In the genomic region with DNA sequence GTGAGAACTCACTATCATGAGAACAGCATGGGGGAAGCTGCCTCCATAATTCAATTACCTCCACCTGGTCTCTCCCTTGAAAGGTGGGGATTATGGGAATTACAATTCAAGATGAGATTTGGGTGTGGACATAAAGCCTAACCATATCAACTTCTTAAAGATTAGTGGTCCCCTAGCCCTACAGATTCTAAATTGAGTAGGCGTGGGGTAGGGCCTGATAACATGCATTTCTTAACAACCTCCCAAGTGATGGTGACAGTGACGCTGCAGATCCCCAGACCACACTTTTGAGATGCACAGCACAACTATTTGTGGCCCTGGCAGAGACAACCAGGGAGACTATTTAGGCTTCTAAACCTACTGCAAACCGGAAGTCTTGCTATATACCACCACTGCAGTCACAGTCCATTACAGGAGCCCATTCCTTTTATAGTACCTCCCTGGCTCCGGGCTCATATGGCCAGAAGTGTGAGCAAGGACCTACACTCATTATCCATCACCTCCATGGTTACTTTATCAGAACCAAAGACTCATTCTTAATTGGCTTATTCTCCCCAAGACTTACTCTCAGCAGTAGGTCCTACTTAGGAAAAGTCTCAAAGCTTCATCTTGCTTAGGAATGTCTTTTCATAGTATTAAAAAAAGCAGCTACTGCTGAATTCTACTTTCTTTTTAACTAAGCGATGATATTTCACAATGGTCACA, we compare ENCODE assay signal across 10 cellular contexts. TPM values are rescaled to one million over a fixed set of nuclear protein-coding genes. Genes with fewer than 3 reads are reported as not detected.
DNase-seq lines count a peak whose midpoint lies in the region; ATAC-seq and TF ChIP-seq lines count a peak whose summit lies in the region.
"Had no signal": no experiment of that assay in that cellular context is flagged by ENCODE, and none has a peak within 500 bp of the region (broad histone marks: within the 10 kb centered on the region; RNA-seq: fewer than 3 reads in every experiment).

No MANE protein-coding gene starts in this region.

- no peak for TF ChIP-seq EP300 in upper lobe of left lung (IDR thresholded peaks at IDR 0.05)

- ATAC-seq in upper lobe of left lung (ENCODE audit: low FRiP score in 2 of 2) = no peak
- ATAC-seq in GM19463 (IDR thresholded peaks at IDR 0.05; ENCODE audit: unreplicated experiment) = no peak

- WGBS in upper lobe of left lung, 2 donors = 86% methylated on average over 4 to 5 of the region's 5 CpGs

- H3K36me3 Mint-ChIP-seq in T-helper 2 cell treated with Interferon-gamma antibody and Interleukin-4, amounts not matched to agents 5 μg/mL and 100 μg/mL, for 36 hours (ENCODE audit: low read depth) = peaks cover 3% of the 10 kb centered on the region
- H3K36me3 Mint-ChIP-seq in neural progenitor cell = peaks cover 12% of the 10 kb centered on the region

- no peak for DNase-seq in T-helper 2 cell treated with Interferon-gamma antibody and Interleukin-4, amounts not matched to agents 5 μg/mL and 100 μg/mL, for 36 hours (ENCODE audit: low spot score)
- no peak for DNase-seq in T-helper 2 cell
- DNase-seq in NCI-H2227 treated with DMSO at 0.1 percent for 48 hours (lab: John Stamatoyannopoulos, UW) = peak; percentile 57
- no peak for DNase-seq in adipocyte (ENCODE audit: low read depth)
- DNase-seq in neural progenitor cell (ENCODE audit: low spot score) = peak; percentile 52
- no peak for DNase-seq in pons (ENCODE audit: low spot score)
- no peak for DNase-seq in upper lobe of left lung
- DNase-seq: aorta, NCI-H2107 had no signal

- H4K20me1 ChIP-seq in neural progenitor cell (ENCODE audit: low read depth) = peaks cover 22% of the 10 kb centered on the region

- H3K4me1 ChIP-seq in adipocyte (ENCODE audit: control insufficient read depth, insufficient read depth, low read length) = peaks cover 27% of the 10 kb centered on the region
- peaks cover 40% of the 10 kb centered on the region for H3K4me1 ChIP-seq in neural progenitor cell
- H3K4me1 ChIP-seq in upper lobe of left lung = peaks cover 14 to 37% (median 16%) of the 10 kb centered on the region in 4 donors

- H3K9me3 Mint-ChIP-seq in T-helper 2 cell treated with Interferon-gamma antibody and Interleukin-4, amounts not matched to agents 5 μg/mL and 100 μg/mL, for 36 hours = no peaks in the 10 kb centered on the region
- no peaks in the 10 kb centered on the region for H3K9me3 Mint-ChIP-seq in neural progenitor cell

- TF ChIP-seq CTCF in neural progenitor cell (IDR thresholded peaks at IDR 0.05) = no peak
- TF ChIP-seq CTCF in upper lobe of left lung (IDR thresholded peaks at IDR 0.05) = no peak

- H3K9ac ChIP-seq in adipocyte (ENCODE audit: low read length) = peak overlapping the region; percentile 97
- no peak overlapping the region for H3K9ac ChIP-seq in neural progenitor cell

- H3K27ac ChIP-seq in neural progenitor cell (peak overlapping the region; percentile 98), upper lobe of left lung (no peak overlapping the region)

- H3K36me3 ChIP-seq in adipocyte (ENCODE audit: control insufficient read depth, insufficient read depth, low read length, severe bottlenecking) (no peaks in the 10 kb centered on the region), neural progenitor cell (peaks cover 2% of the 10 kb centered on the region), upper lobe of left lung (no peaks in the 10 kb centered on the region)

- no peaks in the 10 kb centered on the region for H3K27me3 Mint-ChIP-seq in T-helper 2 cell treated with Interferon-gamma antibody and Interleukin-4, amounts not matched to agents 5 μg/mL and 100 μg/mL, for 36 hours (ENCODE audit: low read depth)
- H3K27me3 Mint-ChIP-seq in neural progenitor cell (ENCODE audit: insufficient read depth, low read depth) = no peaks in the 10 kb centered on the region

- peak overlapping the region; percentile 82 for H3K4me2 ChIP-seq in neural progenitor cell

- peak overlapping the region; percentile 88 for H3K4me3 ChIP-seq in adipocyte (ENCODE audit: low read length)
- H3K4me3 ChIP-seq in neural progenitor cell = peak overlapping the region; percentile 96
- H3K4me3 ChIP-seq in upper lobe of left lung = no peak overlapping the region

- peaks cover 38% of the 10 kb centered on the region for H3K79me2 ChIP-seq in neural progenitor cell (ENCODE audit: low read depth)

- H3F3A ChIP-seq in neural progenitor cell (ENCODE audit: low read depth) = peaks cover 31% of the 10 kb centered on the region

- no peaks in the 10 kb centered on the region for H3K27me3 ChIP-seq in adipocyte (replicated peaks; ENCODE audit: control insufficient read depth, insufficient read depth, low read length)
- no peaks in the 10 kb centered on the region for H3K27me3 ChIP-seq in neural progenitor cell
- H3K27me3 ChIP-seq in upper lobe of left lung = no peaks in the 10 kb centered on the region

- no peak overlapping the region for H3K27ac Mint-ChIP-seq in T-helper 2 cell treated with Interferon-gamma antibody and Interleukin-4, amounts not matched to agents 5 μg/mL and 100 μg/mL, for 36 hours
- peak overlapping the region; percentile 57 for H3K27ac Mint-ChIP-seq in neural progenitor cell

- peaks cover 9% of the 10 kb centered on the region for H3K4me1 Mint-ChIP-seq in T-helper 2 cell treated with Interferon-gamma antibody and Interleukin-4, amounts not matched to agents 5 μg/mL and 100 μg/mL, for 36 hours (ENCODE audit: low read depth)
- peaks cover 30% of the 10 kb centered on the region for H3K4me1 Mint-ChIP-seq in neural progenitor cell

- TF ChIP-seq POLR2A in upper lobe of left lung (IDR thresholded peaks at IDR 0.05) = no peak

- H3K4me3 Mint-ChIP-seq in T-helper 2 cell treated with Interferon-gamma antibody and Interleukin-4, amounts not matched to agents 5 μg/mL and 100 μg/mL, for 36 hours = peak overlapping the region; percentile 87
- peak overlapping the region; percentile 89 for H3K4me3 Mint-ChIP-seq in neural progenitor cell

- no peak overlapping the region for H2AFZ ChIP-seq in neural progenitor cell (replicated peaks)

- H3K9me3 ChIP-seq in adipocyte (ENCODE audit: control insufficient read depth, low read length) (no peaks in the 10 kb centered on the region), neural progenitor cell (ENCODE audit: low read depth) (no peaks in the 10 kb centered on the region), upper lobe of left lung (no peaks in the 10 kb centered on the region)

RNA-seq across cellular contexts. Expression of a gene that starts 2.1 kb away (rescaled TPM):
- total RNA-seq in neural progenitor cell (ENCODE audit: low replicate concordance) = 49.9 and 83.1 TPM in 2 replicates
- total RNA-seq in upper lobe of left lung = 10 to 100 TPM; 27.3 to 76.5 (median 29.5) TPM

RNA-seq across cellular contexts. Expression of a gene that starts 58.0 kb away (rescaled TPM):
- 13.0 and 22.4 TPM in 2 replicates for total RNA-seq in neural progenitor cell (ENCODE audit: low replicate concordance)
- 10 to 100 TPM; 13.0 to 27.2 (median 17.5) TPM for total RNA-seq in upper lobe of left lung

Comparison
In these comparisons a context has a peak if more than half of its experiments do, and no peak if none do; other contexts are left out.
1. DNase-seq: peak in NCI-H2227 treated with DMSO at 0.1 percent for 48 hours (single experiment) and neural progenitor cell (single experiment); none in T-helper 2 cell treated with Interferon-gamma antibody and Interleukin-4, amounts not matched to agents 5 μg/mL and 100 μg/mL, for 36 hours (single experiment), T-helper 2 cell (0 of 5), adipocyte (single experiment), pons (single experiment) and upper lobe of left lung (0 of 2).
2. H3K4me3 ChIP-seq: peak in adipocyte (single experiment) and neural progenitor cell (single experiment); none in upper lobe of left lung (0 of 4).